Comparison of ENCODE assay signal across 8 cellular contexts in the genomic region with DNA sequence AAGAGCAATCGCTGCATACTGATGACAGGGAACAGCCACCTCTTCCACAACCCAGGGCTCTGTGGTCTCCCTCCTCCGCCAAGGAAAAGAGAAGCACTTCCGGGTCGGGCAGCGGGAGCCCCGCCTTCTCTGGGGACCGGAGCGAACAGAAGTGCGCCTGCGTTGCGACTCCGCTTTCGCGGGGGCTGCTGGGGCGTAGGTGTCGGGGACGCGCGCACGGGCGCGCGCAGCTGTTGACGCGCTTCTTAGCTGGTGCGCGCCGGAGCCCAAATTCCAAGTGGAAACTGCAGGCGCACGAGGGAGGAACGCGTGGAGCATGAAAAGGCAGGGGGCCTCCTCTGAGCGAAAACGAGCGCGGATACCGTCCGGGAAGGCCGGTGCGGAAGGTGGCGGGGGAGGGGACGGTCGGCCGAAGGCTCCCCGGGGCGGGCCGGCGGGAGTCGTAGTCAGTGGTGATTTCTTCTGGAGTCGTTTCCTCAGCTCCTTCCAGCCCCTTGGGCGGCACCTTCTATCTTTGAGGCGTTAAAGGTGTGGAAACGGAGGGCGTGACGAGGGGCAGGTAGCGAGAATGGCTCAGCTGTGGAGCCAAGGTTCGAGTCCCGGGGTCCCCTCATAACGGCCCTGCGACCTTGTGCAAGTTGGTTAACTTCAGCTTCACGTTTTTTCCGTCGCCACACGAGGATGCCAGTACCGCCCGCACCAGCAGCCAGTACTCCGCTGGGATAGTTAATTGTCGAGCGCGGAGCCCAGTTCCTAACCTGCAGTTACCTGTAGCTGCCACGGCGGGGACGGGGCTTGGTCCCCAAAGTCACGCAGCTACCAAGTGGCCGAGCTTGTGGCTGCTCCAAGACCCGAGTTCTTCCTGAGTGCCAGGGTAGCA. TPM values are rescaled to one million over a fixed set of nuclear protein-coding genes. Genes with fewer than 3 reads are reported as not detected.
DNase-seq lines count a peak whose midpoint lies in the region; ATAC-seq and TF ChIP-seq lines count a peak whose summit lies in the region.

Gene COX15 (minus strand): TSS at position 95 of the 880 bp plus-strand sequence. CDS start 78 bp downstream, at position 17.
A gene with protein sequence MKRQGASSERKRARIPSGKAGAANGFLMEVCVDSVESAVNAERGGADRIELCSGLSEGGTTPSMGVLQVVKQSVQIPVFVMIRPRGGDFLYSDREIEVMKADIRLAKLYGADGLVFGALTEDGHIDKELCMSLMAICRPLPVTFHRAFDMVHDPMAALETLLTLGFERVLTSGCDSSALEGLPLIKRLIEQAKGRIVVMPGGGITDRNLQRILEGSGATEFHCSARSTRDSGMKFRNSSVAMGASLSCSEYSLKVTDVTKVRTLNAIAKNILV (plus strand): TSS at position 202 of the 880 bp plus-strand sequence. CDS start 115 bp downstream, at position 317.

- ATAC-seq in GM19328 (IDR thresholded peaks at IDR 0.05; ENCODE audit: unreplicated experiment): peak; percentile 88
- peak; percentile 72 for ATAC-seq in HG03520 (IDR thresholded peaks at IDR 0.05; ENCODE audit: unreplicated experiment)

- H3K4me1 Mint-ChIP-seq in activated CD4-positive, alpha-beta T cell treated with anti-CD3 and anti-CD28 coated beads, Interleukin-2, amount 10 ng/mL, durations not matched to agents 24 days and 14 days: peaks cover 26% of the 10 kb centered on the region

- DNase-seq in C1 segment of cervical spinal cord (lab: John Stamatoyannopoulos, UW) (peak; percentile 64 to 97 (median 94)), NCI-H526 treated with DMSO at 0.1 percent for 48 hours (lab: John Stamatoyannopoulos, UW) (peak; percentile 81), coronary artery (ENCODE audit: low spot score) (peak; percentile 98)
- peak; percentile 99 for DNase-seq in activated CD4-positive, alpha-beta T cell treated with anti-CD3 and anti-CD28 coated beads, Interleukin-2, amount 10 ng/mL, durations not matched to agents 24 days and 14 days
- DNase-seq in stimulated activated CD4-positive, alpha-beta T cell treated with anti-CD3 and anti-CD28 coated beads, Interleukin-1b, Interleukin-23, amount 100 ng/mL, for 4 hours (ENCODE audit: low read depth in 2 of 2): peak; percentile 88 to 90

- H3K27ac ChIP-seq in coronary artery (peak within 1 kb of the TSS; percentile 84 to 88), layer of hippocampus (ENCODE audit: low read depth, low read length) (peak within 1 kb of the TSS; percentile 86)

- intact Hi-C loops in activated CD4-positive, alpha-beta T cell treated with anti-CD3 and anti-CD28 coated beads, Interleukin-2, amount 10 ng/mL, durations not matched to agents 24 days and 14 days (cut with micrococcal nuclease): loop anchor here (1.0 to 10.0 kb wide), 7 partner anchors 73 to 1597 kb away; partner anchors contain the start of genes DNMBP, ENTPD7, GOT1 and R3HCC1L

- peak within 1 kb of the TSS; percentile 97 for H3K4me3 ChIP-seq in coronary artery

- H3K36me3 Mint-ChIP-seq in activated CD4-positive, alpha-beta T cell treated with anti-CD3 and anti-CD28 coated beads, Interleukin-2, amount 10 ng/mL, durations not matched to agents 24 days and 14 days (ENCODE audit: low read depth): peaks cover 39% of the 10 kb centered on the region

- H3K4me3 Mint-ChIP-seq in activated CD4-positive, alpha-beta T cell treated with anti-CD3 and anti-CD28 coated beads, Interleukin-2, amount 10 ng/mL, durations not matched to agents 24 days and 14 days: peak within 1 kb of the TSS; percentile 98

- TF ChIP-seq CTCF in coronary artery (IDR thresholded peaks at IDR 0.05): no peak

- H3K27ac Mint-ChIP-seq in activated CD4-positive, alpha-beta T cell treated with anti-CD3 and anti-CD28 coated beads, Interleukin-2, amount 10 ng/mL, durations not matched to agents 24 days and 14 days: peak within 1 kb of the TSS; percentile 98

- H3K27me3 ChIP-seq in layer of hippocampus (ENCODE audit: control insufficient read depth, insufficient read depth, low read length): no peaks in the 10 kb centered on the region

- H3K27me3 Mint-ChIP-seq in activated CD4-positive, alpha-beta T cell treated with anti-CD3 and anti-CD28 coated beads, Interleukin-2, amount 10 ng/mL, durations not matched to agents 24 days and 14 days: no peaks in the 10 kb centered on the region

- H3K9me3 Mint-ChIP-seq in activated CD4-positive, alpha-beta T cell treated with anti-CD3 and anti-CD28 coated beads, Interleukin-2, amount 10 ng/mL, durations not matched to agents 24 days and 14 days: no peaks in the 10 kb centered on the region

RNA-seq across cellular contexts. Expression of gene COX15, which starts in this region (rescaled TPM):
- 40.7 and 41.1 TPM in 2 replicates for total RNA-seq in activated CD4-positive, alpha-beta T cell treated with anti-CD3 and anti-CD28 coated beads, Interleukin-2, amount 10 ng/mL, durations not matched to agents 24 days and 14 days

RNA-seq across cellular contexts. Expression of the second gene that starts in this region (rescaled TPM):
- total RNA-seq in activated CD4-positive, alpha-beta T cell treated with anti-CD3 and anti-CD28 coated beads, Interleukin-2, amount 10 ng/mL, durations not matched to agents 24 days and 14 days: 43.1 and 46.8 TPM in 2 replicates

Comparison
In these comparisons a context has a peak if more than half of its experiments do, and no peak if none do; other contexts are left out.
1. Peak in every context shown above with its lines: DNase-seq, ATAC-seq, H3K4me3 ChIP-seq and H3K27ac ChIP-seq.